Comparison of ENCODE assay signal across 8 cellular contexts in genomic region chr5:102866315-102866693, GRCh38.
A peak's percentile ranks its signal among the peaks of the same experiment; 100 is the strongest.
DNase-seq lines count a peak whose midpoint lies in the region; ATAC-seq and TF ChIP-seq lines count a peak whose summit lies in the region.

No MANE protein-coding gene starts in this region.

- ATAC-seq in stimulated activated naive CD8-positive, alpha-beta T cell treated with anti-CD3 and anti-CD28 coated beads, Interleukin-15, Interleukin-2, amounts not matched to agents 100 U/mL and 50 U/mL, for 24 hours = no peak
- no peak for ATAC-seq in activated CD8-positive, alpha-beta T cell treated with anti-CD3 and anti-CD28 coated beads for 36 hours
- no peak for ATAC-seq in right cardiac atrium

- H3K27ac ChIP-seq in right cardiac atrium (ENCODE audit: low read length) = peak overlapping the region; percentile 98
- H3K27ac ChIP-seq in skeletal muscle tissue (ENCODE audit: low read depth, low read length) = peak overlapping the region; percentile 89

- H3K9me3 ChIP-seq in right cardiac atrium (ENCODE audit: control insufficient read depth, low read length) = no peaks in the 10 kb centered on the region
- no peaks in the 10 kb centered on the region for H3K9me3 ChIP-seq in skeletal muscle tissue (ENCODE audit: control insufficient read depth in 3 of 3, low read length in 3 of 3)

- H3K4me3 ChIP-seq in right cardiac atrium (ENCODE audit: low read length) (peak overlapping the region; percentile 87), skeletal muscle tissue (ENCODE audit: low read length in 3 of 3) (peak overlapping the region; percentile 73 to 91 (median 90))

- no peak for TF ChIP-seq CTCF in activated CD8-positive, alpha-beta T cell treated with anti-CD3 and anti-CD28 coated beads for 36 hours (IDR thresholded peaks at IDR 0.05)

- peaks cover 7% of the 10 kb centered on the region for H3K9me3 Mint-ChIP-seq in stimulated activated naive CD8-positive, alpha-beta T cell treated with anti-CD3 and anti-CD28 coated beads, Interleukin-15, Interleukin-2, amounts not matched to agents 100 ng/mL and 50 ng/mL, for 24 hours
- no peaks in the 10 kb centered on the region for H3K9me3 Mint-ChIP-seq in activated CD8-positive, alpha-beta T cell treated with anti-CD3 and anti-CD28 coated beads for 36 hours

- POLR2A ChIA-PET in activated CD8-positive, alpha-beta T cell treated with anti-CD3 and anti-CD28 coated beads for 36 hours (lab: Charles Lee) = interaction anchor here (0.6 kb wide), 1 partner anchor 254 kb away, joined by 3 read pairs; the partner anchor contains the start of genes GIN1 and PPIP5K2

- H3K27me3 ChIP-seq in right cardiac atrium (ENCODE audit: control insufficient read depth, insufficient read depth) = no peaks in the 10 kb centered on the region
- H3K27me3 ChIP-seq in skeletal muscle tissue (ENCODE audit: control insufficient read depth in 3 of 3, insufficient read depth in 3 of 3, low read length in 3 of 3) = no peaks in the 10 kb centered on the region

- H3K36me3 Mint-ChIP-seq in stimulated activated naive CD8-positive, alpha-beta T cell treated with anti-CD3 and anti-CD28 coated beads, Interleukin-15, Interleukin-2, amounts not matched to agents 100 ng/mL and 50 ng/mL, for 24 hours (ENCODE audit: low read depth) = peaks cover 34% of the 10 kb centered on the region
- peaks cover 25% of the 10 kb centered on the region for H3K36me3 Mint-ChIP-seq in activated CD8-positive, alpha-beta T cell treated with anti-CD3 and anti-CD28 coated beads for 36 hours (ENCODE audit: low read depth)

- under 1% methylated on average over 6 of the region's 6 CpGs for WGBS in right cardiac atrium

- CTCF ChIA-PET in activated CD8-positive, alpha-beta T cell treated with anti-CD3 and anti-CD28 coated beads for 36 hours (lab: Charles Lee) = no interaction called here

- peaks cover 0 to 3% (median 0%) of the 10 kb centered on the region in 3 donors for H3K36me3 ChIP-seq in skeletal muscle tissue (ENCODE audit: control insufficient read depth in 3 of 3, insufficient read depth in 3 of 3, low read length in 3 of 3)

- no peaks in the 10 kb centered on the region for H3K4me1 ChIP-seq in right cardiac atrium (ENCODE audit: control insufficient read depth, insufficient read depth, low read length)
- H3K4me1 ChIP-seq in skeletal muscle tissue (ENCODE audit: control insufficient read depth in 3 of 3, insufficient read depth in 3 of 3, low read length in 3 of 3) = peaks cover 2 to 16% (median 6%) of the 10 kb centered on the region in 3 donors

- peak overlapping the region; percentile 26 for H3K27ac Mint-ChIP-seq in stimulated activated naive CD8-positive, alpha-beta T cell treated with anti-CD3 and anti-CD28 coated beads, Interleukin-15, Interleukin-2, amounts not matched to agents 100 ng/mL and 50 ng/mL, for 24 hours
- H3K27ac Mint-ChIP-seq in activated CD8-positive, alpha-beta T cell treated with anti-CD3 and anti-CD28 coated beads for 36 hours = no peak overlapping the region

- DNase-seq in stimulated activated naive CD8-positive, alpha-beta T cell treated with anti-CD3 and anti-CD28 coated beads, Interleukin-15, Interleukin-2, amounts not matched to agents 100 U/mL and 50 U/mL, for 24 hours = no peak
- DNase-seq in activated CD8-positive, alpha-beta T cell treated with anti-CD3 and anti-CD28 coated beads for 36 hours = no peak
- DNase-seq in right cardiac atrium = no peak
- no peak for DNase-seq in LoVo (ENCODE audit: low spot score)
- no peak for DNase-seq in HPDE6-E6E7 (ENCODE audit: extremely low spot score)
- no peak for DNase-seq in hepatic stellate cell (ENCODE audit: low spot score)

- intact Hi-C loops in activated CD8-positive, alpha-beta T cell treated with anti-CD3 and anti-CD28 coated beads for 36 hours (cut with micrococcal nuclease) = no loop called here
- intact Hi-C loops in right cardiac atrium (cut with DNase I) = loop anchor here in 3 of 4 donors (5.0 to 10.0 kb wide), 5 partner anchors 52 to 272 kb away; no protein-coding TSS in a partner anchor

- peaks cover 15% of the 10 kb centered on the region for H3K4me1 Mint-ChIP-seq in stimulated activated naive CD8-positive, alpha-beta T cell treated with anti-CD3 and anti-CD28 coated beads, Interleukin-15, Interleukin-2, amounts not matched to agents 100 ng/mL and 50 ng/mL, for 24 hours (ENCODE audit: low read depth)
- peaks cover 13% of the 10 kb centered on the region for H3K4me1 Mint-ChIP-seq in activated CD8-positive, alpha-beta T cell treated with anti-CD3 and anti-CD28 coated beads for 36 hours (ENCODE audit: low read depth)

- peaks cover 20% of the 10 kb centered on the region for H3K27me3 Mint-ChIP-seq in stimulated activated naive CD8-positive, alpha-beta T cell treated with anti-CD3 and anti-CD28 coated beads, Interleukin-15, Interleukin-2, amounts not matched to agents 100 ng/mL and 50 ng/mL, for 24 hours
- H3K27me3 Mint-ChIP-seq in activated CD8-positive, alpha-beta T cell treated with anti-CD3 and anti-CD28 coated beads for 36 hours = peaks cover 18% of the 10 kb centered on the region

- H3K4me3 Mint-ChIP-seq in stimulated activated naive CD8-positive, alpha-beta T cell treated with anti-CD3 and anti-CD28 coated beads, Interleukin-15, Interleukin-2, amounts not matched to agents 100 ng/mL and 50 ng/mL, for 24 hours = peak overlapping the region; percentile 75
- peak overlapping the region; percentile 60 for H3K4me3 Mint-ChIP-seq in activated CD8-positive, alpha-beta T cell treated with anti-CD3 and anti-CD28 coated beads for 36 hours

- peak overlapping the region; percentile 81 to 98 (median 93) for H3K9ac ChIP-seq in skeletal muscle tissue (ENCODE audit: low read depth in 1 of 3, low read length in 3 of 3)
